ENCODE assay signal across 20 cellular contexts in genomic region chr7:51311166-51311565, GRCh38. TPM values are rescaled to one million over a fixed set of nuclear protein-coding genes. Genes with fewer than 3 reads are reported as not detected.
DNase-seq lines count a peak whose midpoint lies in the region; ATAC-seq and TF ChIP-seq lines count a peak whose summit lies in the region.
"Had no signal": no experiment of that assay in that cellular context is flagged by ENCODE, and none has a peak within 500 bp of the region (broad histone marks: within the 10 kb centered on the region; RNA-seq: fewer than 3 reads in every experiment).

No MANE protein-coding gene starts in this region.

- no peaks in the 10 kb centered on the region for H3K27me3 ChIP-seq in dorsolateral prefrontal cortex
- H3K27me3 ChIP-seq: Peyer's patch had no signal

- ATAC-seq in HG03342 (IDR thresholded peaks at IDR 0.05; ENCODE audit: unreplicated experiment) (no peak), HG03159 (IDR thresholded peaks at IDR 0.05; ENCODE audit: unreplicated experiment) (no peak), HG02642 (IDR thresholded peaks at IDR 0.05; ENCODE audit: poor library complexity, unreplicated experiment) (no peak)
- ATAC-seq: Right ventricle myocardium inferior had no signal

- H3K4me3 ChIP-seq in dorsolateral prefrontal cortex, result no peak overlapping the region
- H3K4me3 ChIP-seq: GM23248, Peyer's patch, SK-N-MC had no signal

- peak in 9 of 56 donors; percentile 7 to 32 (median 11) for TF ChIP-seq CTCF in dorsolateral prefrontal cortex (IDR thresholded peaks at IDR 0.05 in 54 of 56, conservative IDR thresholded peaks at IDR 0.05 in 2 of 56; ENCODE audit: low read depth in 1 of 56, partially characterized antibody in 56 of 56)

- H3K27ac ChIP-seq in dorsolateral prefrontal cortex, result peak overlapping the region; percentile 72 to 100 (median 98)
- H3K27ac ChIP-seq: C4-2B, GM23248, Peyer's patch, SK-N-MC had no signal

- intact Hi-C loops in dorsolateral prefrontal cortex (cut with DNase I), result no loop called here

- DNase-seq in H4 (ENCODE audit: low spot score), result peak; percentile 2
- DNase-seq in NCI-H345 treated with DMSO at 0.1 percent for 48 hours (lab: John Stamatoyannopoulos, UW; ENCODE audit: unreplicated experiment), result peak; percentile 60
- DNase-seq in dorsolateral prefrontal cortex, result peak in 1 of 10 donors; percentile 56
- peak; percentile 93 for DNase-seq in pons (ENCODE audit: low spot score)
- DNase-seq in NCI-H2171 treated with DMSO at 0.1 percent for 48 hours (lab: John Stamatoyannopoulos, UW), result no peak
- DNase-seq: GF-D8, GM23248, HFFc6, NCI-H1092, NCI-H1694, NCI-H446 treated with DMSO at 0.1 percent for 48 hours, NCI-H748 treated with DMSO at 0.1 percent for 48 hours, Peyer's patch had no signal

RNA-seq across cellular contexts. Expression of gene COBL, which starts 5.4 kb away (rescaled TPM):
- 0.21 and 0.81 TPM in 2 replicates for total RNA-seq in H4 (2014; rRNA removed; shearing (Covaris generic))
- 100 to 1,000 TPM in 118 of 120 experiments, 10 to 100 TPM in 2; 94.0 to 204 (median 136) TPM for total RNA-seq in dorsolateral prefrontal cortex
- total RNA-seq: A673, GM23248, HFFc6 had no signal

Comparison
In these comparisons a context has a peak if more than half of its experiments do, and no peak if none do; other contexts are left out.
1. RNA of gene COBL, which starts 5.4 kb away (total RNA-seq): 94.0 to 204 TPM in dorsolateral prefrontal cortex; 0.21 to 0.81 TPM in H4; every median in the first group is over 10 times any median in the second.